ENCODE assay signal across 8 cellular contexts in genomic region chr2:143901185-143901842, GRCh38.
DNase-seq lines count a peak whose midpoint lies in the region; ATAC-seq, FAIRE-seq and TF ChIP-seq lines count a peak whose summit lies in the region.

No MANE protein-coding gene starts in this region.

- ATAC-seq in HG03469 (IDR thresholded peaks at IDR 0.05; ENCODE audit: unreplicated experiment), result peak; percentile 84
- ATAC-seq in Right ventricle myocardium inferior, result no peak
- no peak for ATAC-seq in GM19324 (IDR thresholded peaks at IDR 0.05; ENCODE audit: low FRiP score, unreplicated experiment)

- H3K27ac Mint-ChIP-seq in MCF 10A (ENCODE audit: low read depth, unreplicated experiment), result peak overlapping the region; percentile 94

- peak overlapping the region in 1 of 2 donors; percentile 19 for H3K27ac ChIP-seq in breast epithelium
- H3K27ac ChIP-seq in brain microvascular endothelial cell, result peak overlapping the region; percentile 2

- H3K4me1 Mint-ChIP-seq in MCF 10A (ENCODE audit: insufficient read depth, unreplicated experiment), result peaks cover 26% of the 10 kb centered on the region

- TF ChIP-seq CTCF in MCF 10A (IDR thresholded peaks at IDR 0.05; ENCODE audit: unreplicated experiment) (no peak), breast epithelium (IDR thresholded peaks at IDR 0.05) (no peak), brain microvascular endothelial cell (IDR thresholded peaks at IDR 0.05; ENCODE audit: low read depth, low read length, missing control alignments) (no peak)

- no peaks in the 10 kb centered on the region for H3K4me1 ChIP-seq in breast epithelium

- FAIRE-seq in urothelium cell line (lab: Jason Lieb, UNC), result no peak

- no peaks in the 10 kb centered on the region for H3K9me3 Mint-ChIP-seq in MCF 10A (ENCODE audit: unreplicated experiment)

- intact Hi-C loops in MCF 10A (cut with micrococcal nuclease) (no loop called here), breast epithelium (cut with DNase I; ENCODE audit: low total_unique reads) (no loop called here), Right ventricle myocardium inferior (cut with DNase I) (no loop called here)

- no peaks in the 10 kb centered on the region for H3K36me3 Mint-ChIP-seq in MCF 10A (ENCODE audit: insufficient read depth, unreplicated experiment)

- TF ChIP-seq POLR2A in breast epithelium (IDR thresholded peaks at IDR 0.05), result no peak

- H3K27me3 Mint-ChIP-seq in MCF 10A (ENCODE audit: insufficient read depth, unreplicated experiment), result no peaks in the 10 kb centered on the region

- peak overlapping the region; percentile 65 for H3K4me3 Mint-ChIP-seq in MCF 10A (ENCODE audit: unreplicated experiment)

- H3K27me3 ChIP-seq in breast epithelium (no peaks in the 10 kb centered on the region), brain microvascular endothelial cell (replicated peaks) (no peaks in the 10 kb centered on the region)

- POLR2A ChIA-PET in MCF 10A (lab: Yijun Ruan, JAX), result no interaction called here

- no TSS peak for BruUV-seq in MCF 10A (replicated peaks; lab: Mats Ljungman, UMichigan)

- in situ Hi-C loops in brain microvascular endothelial cell (cut with HindIII; ENCODE audit: low pct_ligation_motif_present, low sequenced_read_pairs), result no loop called here

- DNase-seq in MCF 10A (ENCODE audit: unreplicated experiment) (peak; percentile 83), breast epithelium (ENCODE audit: low spot score in 2 of 2) (no peak), brain microvascular endothelial cell (peak; percentile 31), urothelium cell line (ENCODE audit: low spot score) (peak; percentile 67), OCI-M2 (lab: John Stamatoyannopoulos, UW; ENCODE audit: unreplicated experiment) (no peak), Right ventricle myocardium inferior (ENCODE audit: missing footprints) (no peak)

- H3K9me3 ChIP-seq in breast epithelium, result no peaks in the 10 kb centered on the region

- no peaks in the 10 kb centered on the region for H3K36me3 ChIP-seq in breast epithelium
- H3K36me3 ChIP-seq in brain microvascular endothelial cell (replicated peaks), result no peaks in the 10 kb centered on the region

- CTCF ChIA-PET in MCF 10A (lab: Yijun Ruan, JAX), result interaction anchor here (0.8 kb wide), 1 partner anchor 47 kb away, joined by 3 read pairs; no protein-coding TSS in a partner anchor

- H3K4me3 ChIP-seq in breast epithelium, result no peak overlapping the region
- peak overlapping the region; percentile 3 for H3K4me3 ChIP-seq in brain microvascular endothelial cell (ENCODE audit: low read depth, low read length)

Comparison
In these comparisons a context has a peak if more than half of its experiments do, and no peak if none do; other contexts are left out.
1. DNase-seq: peak in MCF 10A (single experiment), brain microvascular endothelial cell (single experiment) and urothelium cell line (single experiment); none in breast epithelium (0 of 2), OCI-M2 (single experiment) and Right ventricle myocardium inferior (single experiment).